Comparison of ENCODE assay signal across 26 cellular contexts in genomic region chr5:52894451-52894850, GRCh38.
DNase-seq lines count a peak whose midpoint lies in the region; ATAC-seq and TF ChIP-seq lines count a peak whose summit lies in the region.
"Had no signal": no experiment of that assay in that cellular context is flagged by ENCODE, and none has a peak within 500 bp of the region (broad histone marks: within the 10 kb centered on the region; RNA-seq: fewer than 3 reads in every experiment).

No MANE protein-coding gene starts in this region.

- in situ Hi-C loops in ACHN (cut with HindIII; ENCODE audit: low pct_ligation_motif_present, low pct_unique_long_range_greater_than_20kb, low sequenced_read_pairs) = no loop called here

- H4K20me1 ChIP-seq in smooth muscle cell (ENCODE audit: low read depth) = no peaks in the 10 kb centered on the region

- 84 to 96% methylated on average over 2 of the region's 2 CpGs for WGBS in heart right ventricle, 2 donors
- WGBS in right cardiac atrium = 82% methylated on average over 2 of the region's 2 CpGs
- WGBS in smooth muscle cell (ENCODE audit: low lambda C conversion rate) = 63% methylated on average over 2 of the region's 2 CpGs

- H3K36me3 ChIP-seq in heart right ventricle = peaks cover 0 to 69% (median 0%) of the 10 kb centered on the region in 9 donors
- H3K36me3 ChIP-seq in mucosa of rectum (ENCODE audit: control insufficient read depth in 2 of 2, insufficient read depth in 2 of 2, low read length in 2 of 2) = no peaks in the 10 kb centered on the region
- H3K36me3 ChIP-seq in smooth muscle cell (ENCODE audit: low read depth) = peaks cover 15% of the 10 kb centered on the region

- TF ChIP-seq CTCF in heart right ventricle (IDR thresholded peaks at IDR 0.05) (no peak), smooth muscle cell (IDR thresholded peaks at IDR 0.05; ENCODE audit: borderline replicate concordance, insufficient read depth, poor library complexity, severe bottlenecking) (no peak)

- no peaks in the 10 kb centered on the region for H3K27me3 ChIP-seq in heart right ventricle
- no peaks in the 10 kb centered on the region for H3K27me3 ChIP-seq in right cardiac atrium (ENCODE audit: control insufficient read depth, insufficient read depth)
- H3K27me3 ChIP-seq in mucosa of rectum (ENCODE audit: control insufficient read depth in 2 of 2, insufficient read depth in 2 of 2, low read length in 2 of 2) = no peaks in the 10 kb centered on the region
- H3K27me3 ChIP-seq in smooth muscle cell (ENCODE audit: low read depth) = no peaks in the 10 kb centered on the region

- H3K4me2 ChIP-seq in smooth muscle cell = peak overlapping the region; percentile 28

- no peak overlapping the region for H2AFZ ChIP-seq in smooth muscle cell (ENCODE audit: low read depth)

- intact Hi-C loops in heart right ventricle (cut with DNase I) (loop anchor here in 4 of 10 donors (5.0 to 10.0 kb wide), 3 partner anchors 42 to 100 kb away; no protein-coding TSS in a partner anchor), right cardiac atrium (cut with DNase I) (loop anchor here in 1 of 4 donors (10.0 kb wide), 1 partner anchor 100 kb away; no protein-coding TSS in a partner anchor)

- H3K79me2 ChIP-seq in smooth muscle cell (ENCODE audit: low read depth) = peaks cover 5% of the 10 kb centered on the region

- H3K27ac ChIP-seq in heart right ventricle (peak overlapping the region in 6 of 10 donors; percentile 10 to 65 (median 29)), right cardiac atrium (ENCODE audit: low read length) (no peak overlapping the region), mucosa of rectum (ENCODE audit: low read depth in 2 of 2, low read length in 2 of 2) (peak overlapping the region; percentile 6 to 11), smooth muscle cell (ENCODE audit: low read depth) (peak overlapping the region; percentile 65)

- H3K4me3 ChIP-seq in heart right ventricle = no peak overlapping the region
- H3K4me3 ChIP-seq in right cardiac atrium (ENCODE audit: low read length) = no peak overlapping the region
- no peak overlapping the region for H3K4me3 ChIP-seq in mucosa of rectum (ENCODE audit: low read length in 2 of 2)
- no peak overlapping the region for H3K4me3 ChIP-seq in smooth muscle cell
- H3K4me3 ChIP-seq: skin epidermis had no signal

- H3K4me1 ChIP-seq in heart right ventricle (peaks cover 10 to 54% (median 34%) of the 10 kb centered on the region in 9 donors), right cardiac atrium (ENCODE audit: control insufficient read depth, insufficient read depth, low read length) (peaks cover 6% of the 10 kb centered on the region), mucosa of rectum (ENCODE audit: control insufficient read depth in 2 of 2, insufficient read depth in 2 of 2, low read length in 2 of 2) (peaks cover 2 to 4% of the 10 kb centered on the region in 2 donors), smooth muscle cell (ENCODE audit: low read depth) (peaks cover 12% of the 10 kb centered on the region)

- DNase-seq in heart right ventricle (no peak), right cardiac atrium (no peak), smooth muscle cell (lab: John Stamatoyannopoulos, UW; ENCODE audit: unreplicated experiment) (no peak), DMS153 treated with DMSO at 0.1 percent for 48 hours (lab: John Stamatoyannopoulos, UW; ENCODE audit: unreplicated experiment) (no peak), ACHN (no peak)
- DNase-seq: activated CD4-positive, alpha-beta T cell treated with anti-CD3 and anti-CD28 coated beads for 4 hours; activated gamma-delta T cell treated with Interleukin-2 at 50 U/mL for 16 hours; activated T-cell treated with anti-CD3 and anti-CD28 coated beads, Interleukin-2, amount 50 U/mL, for 4 hours; CD4-positive, alpha-beta memory T cell; DMS 273 treated with DMSO at 0.1 percent for 48 hours; effector CD4-positive, alpha-beta T cell; naive B cell; NCI-H1048; NCI-H1694 treated with DMSO at 0.1 percent for 48 hours; NCI-H2171 treated with DMSO at 0.1 percent for 48 hours; PC-3; stimulated activated CD4-positive, alpha-beta T cell treated with anti-CD3 and anti-CD28 coated beads, Interleukin-1b, Interleukin-23, amount 100 ng/mL, for 48 hours; stimulated activated CD8-positive, alpha-beta memory T cell treated with anti-CD3 and anti-CD28 coated beads, Interleukin-4, amount 100 ng/mL, for 48 hours; stimulated activated naive CD8-positive, alpha-beta T cell treated with anti-CD3 and anti-CD28 coated beads, Interleukin-15, amount 100 ng/mL, for 72 hours; T-helper 17 cell had no signal

- no peak for ATAC-seq in heart right ventricle
- no peak for ATAC-seq in right cardiac atrium
- no peak for ATAC-seq in HG03439 (IDR thresholded peaks at IDR 0.05; ENCODE audit: unreplicated experiment)
- no peak for ATAC-seq in HG03432 (IDR thresholded peaks at IDR 0.05; ENCODE audit: unreplicated experiment)
- ATAC-seq: activated T-cell treated with anti-CD3 and anti-CD28 coated beads, Interleukin-2, amount 50 U/mL, for 4 hours; PC-3; Right ventricle myocardium inferior; SK-N-SH treated with all-trans-retinoic acid at 6 μM for 48 hours; stimulated activated naive CD8-positive, alpha-beta T cell treated with anti-CD3 and anti-CD28 coated beads, Interleukin-15, amount 100 ng/mL, for 72 hours; T-helper 17 cell had no signal

- H3K9ac ChIP-seq in mucosa of rectum (ENCODE audit: low read depth in 1 of 2, low read length in 2 of 2) (no peak overlapping the region), smooth muscle cell (ENCODE audit: low read depth) (no peak overlapping the region)

- peaks cover 13% of the 10 kb centered on the region for H3F3A ChIP-seq in smooth muscle cell (ENCODE audit: low read depth)

- H3K9me3 ChIP-seq in heart right ventricle (no peaks in the 10 kb centered on the region), right cardiac atrium (ENCODE audit: control insufficient read depth, low read length) (no peaks in the 10 kb centered on the region), mucosa of rectum (ENCODE audit: control insufficient read depth in 2 of 2, low read length in 2 of 2) (no peaks in the 10 kb centered on the region), smooth muscle cell (replicated peaks; ENCODE audit: low read depth) (no peaks in the 10 kb centered on the region)
